ENCODE assay signal across 27 cellular contexts in the genomic region with DNA sequence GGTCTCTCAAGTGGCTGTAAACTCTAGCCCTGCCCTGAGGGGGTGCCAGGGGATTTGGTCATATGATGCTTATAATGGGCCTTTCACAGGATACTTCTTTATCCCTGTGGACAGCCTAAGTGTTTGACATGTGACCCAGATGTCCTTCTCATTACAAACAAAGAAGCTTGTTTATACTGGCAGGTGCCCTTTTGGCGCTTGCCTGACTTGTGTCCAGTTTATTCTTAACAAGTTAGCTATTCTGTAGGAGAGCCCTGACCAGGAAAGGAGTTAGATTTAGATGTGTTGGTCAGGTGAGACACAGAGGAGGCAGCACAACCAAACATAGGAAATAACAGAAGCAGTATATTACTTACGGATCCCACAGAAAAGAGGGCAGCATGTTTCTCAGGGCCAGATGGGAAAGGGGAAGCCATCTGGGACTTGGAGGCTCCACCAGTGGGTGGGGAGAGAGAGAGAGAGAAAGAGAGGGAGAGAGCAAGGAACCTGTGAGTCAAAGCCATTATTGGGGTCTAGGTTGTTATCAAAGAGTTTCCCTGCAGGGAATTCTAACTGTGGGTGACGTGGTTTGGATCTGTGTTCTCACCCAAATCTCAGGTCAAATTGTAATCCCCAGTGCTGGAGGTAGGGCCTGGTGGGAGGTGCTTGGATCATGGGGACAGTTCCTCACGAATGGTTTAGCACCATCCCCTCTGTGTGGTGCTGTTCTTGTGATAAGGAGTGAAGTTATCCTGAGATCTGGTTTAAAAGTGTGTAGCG. TPM values are rescaled to one million over a fixed set of nuclear protein-coding genes. Genes with fewer than 3 reads are reported as not detected.
A peak's percentile ranks its signal among the peaks of the same experiment; 100 is the strongest.
DNase-seq lines count a peak whose midpoint lies in the region; ATAC-seq, FAIRE-seq and TF ChIP-seq lines count a peak whose summit lies in the region.
"Had no signal": no experiment of that assay in that cellular context is flagged by ENCODE, and none has a peak within 500 bp of the region (broad histone marks: within the 10 kb centered on the region; RNA-seq: fewer than 3 reads in every experiment).

No MANE protein-coding gene starts in this region.

- no peak overlapping the region for H3K56ac ChIP-seq in H9 (ENCODE audit: insufficient read length, low read depth, low read length)

- no peaks in the 10 kb centered on the region for H3K79me1 ChIP-seq in H9 (ENCODE audit: insufficient read depth, low read depth, low read length, poor library complexity, severe bottlenecking)

- peak in 1 of 2 experiments; percentile 1; a peak in 1 of 4 replicates for TF ChIP-seq RAD21 in K562 (CRISPR knock-in tag; conservative IDR thresholded peaks at IDR 0.05 in 1 of 2, IDR thresholded peaks at IDR 0.05 in 1 of 2)

- CTCF ChIA-PET in K562 (lab: Yijun Ruan, JAX; ENCODE audit: low intra/inter-chr PET ratio): no interaction called here

- no TSS peak for BruUV-seq in K562 (replicated peaks; lab: Mats Ljungman, UMichigan)

- H3K36me3 ChIP-seq in K562 (ENCODE audit: control insufficient read depth, insufficient read depth, low read length) (peaks cover 1% of the 10 kb centered on the region; the same call in 1 of the 3 replicates), osteoblast (ENCODE audit: insufficient read depth, low read length) (no peaks in the 10 kb centered on the region)
- H3K36me3 ChIP-seq: heart left ventricle, upper lobe of left lung had no signal

- no peaks in the 10 kb centered on the region for H3K27me3 Mint-ChIP-seq in H9 (ENCODE audit: low read depth)
- H3K27me3 Mint-ChIP-seq: activated B cell treated with CpG ODN at 0.5 μM for 24 hours; activated CD4-positive, alpha-beta memory T cell treated with anti-CD3 and anti-CD28 coated beads for 36 hours; activated naive CD8-positive, alpha-beta T cell treated with anti-CD3 and anti-CD28 coated beads for 36 hours; CD4-positive, alpha-beta T cell; IgD-negative memory B cell had no signal

- H3K27me3 ChIP-seq in H9 (ENCODE audit: insufficient read depth, low read length): no peaks in the 10 kb centered on the region
- no peaks in the 10 kb centered on the region for H3K27me3 ChIP-seq in K562 (ENCODE audit: control insufficient read depth in 2 of 2, insufficient read depth in 2 of 2, low read length in 2 of 2)
- H3K27me3 ChIP-seq in osteoblast (ENCODE audit: insufficient read depth, low read length): no peaks in the 10 kb centered on the region
- H3K27me3 ChIP-seq: heart left ventricle, upper lobe of left lung had no signal

- H4K20me1 ChIP-seq in H9 (ENCODE audit: control insufficient read depth, insufficient read depth, insufficient read length) (no peaks in the 10 kb centered on the region), K562 (replicated peaks; ENCODE audit: control insufficient read depth, insufficient read depth, low read length) (no peaks in the 10 kb centered on the region), osteoblast (ENCODE audit: insufficient read depth, low read length) (no peaks in the 10 kb centered on the region)

- no peak overlapping the region for H3K4me3 Mint-ChIP-seq in H9
- H3K4me3 Mint-ChIP-seq: activated B cell treated with CpG ODN at 0.5 μM for 24 hours; activated CD4-positive, alpha-beta memory T cell treated with anti-CD3 and anti-CD28 coated beads for 36 hours; activated naive CD8-positive, alpha-beta T cell treated with anti-CD3 and anti-CD28 coated beads for 36 hours; CD4-positive, alpha-beta T cell had no signal

- no peak overlapping the region for H2BK15ac ChIP-seq in H9 (ENCODE audit: low read depth, low read length)

- peak; percentile 45 for DNase-seq in DMS 273 (lab: John Stamatoyannopoulos, UW; ENCODE audit: unreplicated experiment)
- no peak for DNase-seq in DMS 273 treated with DMSO at 0.1 percent for 48 hours (lab: John Stamatoyannopoulos, UW)
- DNase-seq in H9: no peak
- peak; percentile 27 to 89 (median 36) for DNase-seq in K562 (ENCODE audit: extremely low read depth in 1 of 4, low spot score in 3 of 4)
- no peak for DNase-seq in osteoblast (ENCODE audit: insufficient read length, low spot score, missing footprints)
- DNase-seq in RCC 7860 (ENCODE audit: low spot score): no peak
- DNase-seq in activated CD4-positive, alpha-beta T cell treated with anti-CD3 and anti-CD28 coated beads, Interleukin-2, amount 50 U/mL, for 4 hours: no peak
- DNase-seq: activated B cell treated with CpG ODN at 0.5 μM for 24 hours; activated CD4-positive, alpha-beta memory T cell treated with anti-CD3 and anti-CD28 coated beads for 36 hours; activated CD8-positive, alpha-beta memory T cell treated with anti-CD3 and anti-CD28 coated beads, Interleukin-2, amount 50 U/mL, for 48 hours; activated naive CD8-positive, alpha-beta T cell treated with anti-CD3 and anti-CD28 coated beads for 36 hours; CD4-positive, alpha-beta T cell; cerebellar nuclear complex; kidney glomerular epithelial cell; NCI-H2107 had no signal

- no peak overlapping the region for H4K8ac ChIP-seq in H9 (replicated peaks; ENCODE audit: insufficient read length, low read depth, low read length)

- no peak overlapping the region for H3K27ac ChIP-seq in H9 (ENCODE audit: insufficient read length, low read depth, low read length)
- H3K27ac ChIP-seq in K562 (ENCODE audit: extremely low read depth, low read depth, low read length): peak overlapping the region; percentile 96
- H3K27ac ChIP-seq in osteoblast (ENCODE audit: low read depth, low read length): peak overlapping the region; percentile 36
- H3K27ac ChIP-seq: 22Rv1, epithelial cell of prostate, heart left ventricle, RWPE1, SK-N-MC, skin epidermis, upper lobe of left lung had no signal

- H3K14ac ChIP-seq in H9 (ENCODE audit: insufficient read depth, low read length): no peak overlapping the region

- H3K79me2 ChIP-seq in H9 (ENCODE audit: insufficient read depth, low read length) (no peaks in the 10 kb centered on the region), K562 (ENCODE audit: control insufficient read depth, insufficient read depth, low read length) (peaks cover 42% of the 10 kb centered on the region), osteoblast (ENCODE audit: insufficient read depth, low read length) (no peaks in the 10 kb centered on the region)

- no peak overlapping the region for H3K23ac ChIP-seq in H9 (ENCODE audit: insufficient read length, low read depth, low read length)

- H2BK5ac ChIP-seq in H9 (ENCODE audit: insufficient read length, low read length): no peak overlapping the region

- no peaks in the 10 kb centered on the region for H3K9me1 ChIP-seq in K562 (ENCODE audit: control insufficient read depth, insufficient read depth, low read length)

- no peak for TF ChIP-seq EP300 in K562 (IDR thresholded peaks at IDR 0.05; ENCODE audit: low read length)

- intact Hi-C loops in K562 (cut with micrococcal nuclease): loop anchor here (2.0 to 5.0 kb wide), 2 partner anchors 52 to 110 kb away; a partner anchor contains a TSS

- no peak overlapping the region for H2BK12ac ChIP-seq in H9 (ENCODE audit: insufficient read length, low read depth, low read length)

- 0 out of 7 replicates have a peak overlapping the region, but pooled peaks of 2 of the 3 experiments have one; percentile 9 to 50 for H3K27ac Mint-ChIP-seq in H9
- H3K27ac Mint-ChIP-seq: activated B cell treated with CpG ODN at 0.5 μM for 24 hours; activated CD4-positive, alpha-beta memory T cell treated with anti-CD3 and anti-CD28 coated beads for 36 hours; activated naive CD8-positive, alpha-beta T cell treated with anti-CD3 and anti-CD28 coated beads for 36 hours; activated T-helper 2 cell treated with anti-CD3 and anti-CD28 coated beads, Interferon-gamma antibody, Interleukin-2, Interleukin-4, amounts not matched to agents 10 μg/mL and 5 μg/mL and 100 μg/mL, durations not matched to agents 14 hours and 24 hours and 36 hours; CD4-positive, alpha-beta T cell; IgD-negative memory B cell had no signal

- no peaks in the 10 kb centered on the region for H3K9me3 ChIP-seq in H9 (ENCODE audit: control insufficient read depth, low read depth, low read length)
- 0 out of 2 replicates have a peak, but pooled peaks cover 2% of the 10 kb centered on the region for H3K9me3 ChIP-seq in K562 (replicated peaks; ENCODE audit: control insufficient read depth, insufficient read depth, low read depth, low read length)
- no peaks in the 10 kb centered on the region for H3K9me3 ChIP-seq in osteoblast (ENCODE audit: low read depth, low read length)
- H3K9me3 ChIP-seq: heart left ventricle, upper lobe of left lung had no signal

- H3K9ac ChIP-seq in H9 (ENCODE audit: extremely low read depth, insufficient read length, low read length) (no peak overlapping the region), K562 (ENCODE audit: insufficient read depth in 1 of 2, low read depth in 2 of 2, low read length in 2 of 2) (peak overlapping the region; percentile 69 to 82; a peak in 3 of 4 replicates)

- no peak overlapping the region for H2AFZ ChIP-seq in H9 (ENCODE audit: low read length)
- peak overlapping the region; percentile 86 for H2AFZ ChIP-seq in K562 (ENCODE audit: low read depth, low read length)
- H2AFZ ChIP-seq in osteoblast (ENCODE audit: low read length): no peak overlapping the region

- no peak overlapping the region for H3T11ph ChIP-seq in H9 (ENCODE audit: low read length)

- FAIRE-seq in K562 (lab: Jason Lieb, UNC) (no peak), RCC 7860 (lab: Jason Lieb, UNC) (no peak)
- FAIRE-seq: GM12892 had no signal

- no peak for TF ChIP-seq POLR2A in K562 (conservative IDR thresholded peaks at IDR 0.05)

- peak; percentile 88 for ATAC-seq in K562
- no peak for ATAC-seq in GM19397 (IDR thresholded peaks at IDR 0.05; ENCODE audit: unreplicated experiment)
- ATAC-seq: HCT116 had no signal

- WGBS in H9 (ENCODE audit: extremely low coverage, insufficient read length, low lambda C conversion rate): no CpG with 5 or more reads among the region's 5 CpGs
- 11% methylated on average over 5 of the region's 5 CpGs for WGBS in K562 (ENCODE audit: insufficient coverage, low coverage, missing lambda C conversion rate)

- peak overlapping the region; percentile 31 for H3K4me3 ChIP-seq in K562
- no peak overlapping the region for H3K4me3 ChIP-seq in osteoblast (ENCODE audit: insufficient read depth, low read length)
- H3K4me3 ChIP-seq: heart left ventricle, SK-N-MC, skin epidermis, upper lobe of left lung had no signal

- no peak overlapping the region for H3K4ac ChIP-seq in H9 (ENCODE audit: low read depth, low read length)

- H2BK20ac ChIP-seq in H9 (ENCODE audit: low read depth, low read length, poor library complexity, severe bottlenecking): no peak overlapping the region

- no peak overlapping the region for H4K5ac ChIP-seq in H9 (ENCODE audit: insufficient read length, low read depth, low read length)

- no peak for TF ChIP-seq CTCF in H9 (conservative IDR thresholded peaks at IDR 0.05)
- peak in 1 of 3 experiments; percentile 1; a peak in 1 of 6 replicates for TF ChIP-seq CTCF in K562 (IDR thresholded peaks at IDR 0.05 in 2 of 3, conservative IDR thresholded peaks at IDR 0.05 in 1 of 3; ENCODE audit: insufficient read depth in 2 of 3, low read depth in 1 of 3, low read length in 3 of 3)
- no peak for TF ChIP-seq CTCF in osteoblast (IDR thresholded peaks at IDR 0.05; ENCODE audit: extremely low read depth, low read depth, low read length)

- in situ Hi-C loops in K562 (cut with MboI): no loop called here

- H3K4me1 ChIP-seq in H9 (ENCODE audit: insufficient read depth, low read length) (no peaks in the 10 kb centered on the region), K562 (replicated peaks in 1 of 2; ENCODE audit: control insufficient read depth in 2 of 2, insufficient read depth in 2 of 2, low read length in 2 of 2) (peaks cover 10 to 22% of the 10 kb centered on the region in 2 experiments; a peak in 3 of 5 replicates), osteoblast (ENCODE audit: insufficient read depth, low read length) (peaks cover 4% of the 10 kb centered on the region)
- H3K4me1 ChIP-seq: upper lobe of left lung had no signal

- no peak overlapping the region for H2BK120ac ChIP-seq in H9 (ENCODE audit: low read depth, low read length, poor library complexity, severe bottlenecking)

- no peak overlapping the region for H2AK5ac ChIP-seq in H9 (ENCODE audit: insufficient read length, low read length)

- H3K4me1 Mint-ChIP-seq in H9: peaks cover 4 to 10% of the 10 kb centered on the region in 2 experiments; a peak in 1 of 4 replicates

- POLR2A ChIA-PET in K562 (lab: Yijun Ruan, JAX): no interaction called here

- H3K4me2 ChIP-seq in H9 (ENCODE audit: insufficient read depth, insufficient read length, low read length): no peak overlapping the region
- peak overlapping the region; percentile 78 for H3K4me2 ChIP-seq in K562 (ENCODE audit: insufficient read depth, low read length)
- H3K4me2 ChIP-seq in osteoblast (ENCODE audit: insufficient read depth, low read length): peak overlapping the region; percentile 14

- no peak overlapping the region for H4K91ac ChIP-seq in H9 (ENCODE audit: insufficient read length, low read depth, low read length)

- peaks cover 0 to 9% (median 4%) of the 10 kb centered on the region in 3 experiments; a peak in 2 of 7 replicates for H3K36me3 Mint-ChIP-seq in H9 (ENCODE audit: insufficient read depth in 1 of 3, low read depth in 3 of 3)

- H3K9me3 Mint-ChIP-seq in H9: peaks cover 0 to 7% of the 10 kb centered on the region in 2 experiments; a peak in 3 of 5 replicates
- H3K9me3 Mint-ChIP-seq: activated B cell treated with CpG ODN at 0.5 μM for 24 hours; activated CD4-positive, alpha-beta memory T cell treated with anti-CD3 and anti-CD28 coated beads for 36 hours; activated T-helper 2 cell treated with anti-CD3 and anti-CD28 coated beads, Interferon-gamma antibody, Interleukin-2, Interleukin-4, amounts not matched to agents 10 μg/mL and 5 μg/mL and 100 μg/mL, durations not matched to agents 14 hours and 24 hours and 36 hours; CD4-positive, alpha-beta T cell; IgD-negative memory B cell had no signal

- H3K23me2 ChIP-seq in H9 (ENCODE audit: insufficient read length, low read depth, low read length, poor library complexity, severe bottlenecking): no peaks in the 10 kb centered on the region

- no peak overlapping the region for H3K18ac ChIP-seq in H9 (ENCODE audit: insufficient read length, low read depth, low read length)

RNA-seq across cellular contexts. Expression of a gene that starts 52.1 kb away (rescaled TPM):
- total RNA-seq in H9 (2021) (19.6 and 22.7 TPM in 2 replicates), K562 (2014; rRNA removed) (21.4 and 26.3 TPM in 2 replicates), K562 (2014; rRNA removed; fragmentation: Illumina TruSeq; extraction: Trizol) (29.5 and 38.1 TPM in 2 replicates), K562 (2015; rRNA removed; fragmentation: Illumina TruSeq; extraction: Trizol) (23.8 and 27.4 TPM in 2 replicates), K562 (2021) (23.9 and 24.3 TPM in 2 replicates), osteoblast (36.2 and 37.1 TPM in 2 replicates)
- 24.0 and 53.4 TPM in 2 replicates for total RNA-seq in K562 (2011; cell fraction: chromatin; rRNA removed; ENCODE audit: low replicate concordance)
- 11.8 and 13.6 TPM in 2 replicates for total RNA-seq in K562 (2011; cell fraction: nucleolus; rRNA removed)
- total RNA-seq in K562 (2011; cell fraction: nucleoplasm; rRNA removed): 19.7 and 26.5 TPM in 2 replicates
- polyA plus RNA-seq in K562 (2011; rRNA removed) (27.3 and 31.1 TPM in 2 replicates), K562 (2014; fragmentation: Illumina TruSeq; extraction: Trizol) (24.0 and 30.1 TPM in 2 replicates), K562 (2014; fragmentation: Nextera tagmentation; extraction: Ambion mirVana) (10 to 100 TPM; 10.1 to 11.3 TPM), K562 (2014; rRNA removed) (20.9 and 23.7 TPM in 2 replicates)
- 7.4 and 11.7 TPM in 2 replicates for polyA plus RNA-seq in K562 (2011; cell fraction: cytosol; rRNA removed)
- polyA plus RNA-seq in K562 (2011; cell fraction: nucleus; rRNA removed): 10.4 and 13.7 TPM in 2 replicates
- polyA plus RNA-seq in K562 (2012): 22.1 and 24.8 TPM in 2 replicates
- polyA minus RNA-seq in K562 (2011; rRNA and poly(A)+ RNA removed): 51.1 and 51.5 TPM in 2 replicates
- polyA minus RNA-seq in K562 (2011; cell fraction: cytosol; rRNA and poly(A)+ RNA removed): 21.2 and 22.4 TPM in 2 replicates
- 35.7 and 63.1 TPM in 2 replicates for polyA minus RNA-seq in K562 (2011; cell fraction: nucleus; rRNA and poly(A)+ RNA removed)

Comparison
In these comparisons a context has a peak if more than half of its experiments do, and no peak if none do; other contexts are left out.
1. DNase-seq: peak in DMS 273 (single experiment) and K562 (4 of 4); none in DMS 273 treated with DMSO at 0.1 percent for 48 hours (single experiment), H9 (single experiment), osteoblast (single experiment), RCC 7860 (single experiment) and activated CD4-positive, alpha-beta T cell treated with anti-CD3 and anti-CD28 coated beads, Interleukin-2, amount 50 U/mL, for 4 hours (0 of 2).